In the genomic region with DNA sequence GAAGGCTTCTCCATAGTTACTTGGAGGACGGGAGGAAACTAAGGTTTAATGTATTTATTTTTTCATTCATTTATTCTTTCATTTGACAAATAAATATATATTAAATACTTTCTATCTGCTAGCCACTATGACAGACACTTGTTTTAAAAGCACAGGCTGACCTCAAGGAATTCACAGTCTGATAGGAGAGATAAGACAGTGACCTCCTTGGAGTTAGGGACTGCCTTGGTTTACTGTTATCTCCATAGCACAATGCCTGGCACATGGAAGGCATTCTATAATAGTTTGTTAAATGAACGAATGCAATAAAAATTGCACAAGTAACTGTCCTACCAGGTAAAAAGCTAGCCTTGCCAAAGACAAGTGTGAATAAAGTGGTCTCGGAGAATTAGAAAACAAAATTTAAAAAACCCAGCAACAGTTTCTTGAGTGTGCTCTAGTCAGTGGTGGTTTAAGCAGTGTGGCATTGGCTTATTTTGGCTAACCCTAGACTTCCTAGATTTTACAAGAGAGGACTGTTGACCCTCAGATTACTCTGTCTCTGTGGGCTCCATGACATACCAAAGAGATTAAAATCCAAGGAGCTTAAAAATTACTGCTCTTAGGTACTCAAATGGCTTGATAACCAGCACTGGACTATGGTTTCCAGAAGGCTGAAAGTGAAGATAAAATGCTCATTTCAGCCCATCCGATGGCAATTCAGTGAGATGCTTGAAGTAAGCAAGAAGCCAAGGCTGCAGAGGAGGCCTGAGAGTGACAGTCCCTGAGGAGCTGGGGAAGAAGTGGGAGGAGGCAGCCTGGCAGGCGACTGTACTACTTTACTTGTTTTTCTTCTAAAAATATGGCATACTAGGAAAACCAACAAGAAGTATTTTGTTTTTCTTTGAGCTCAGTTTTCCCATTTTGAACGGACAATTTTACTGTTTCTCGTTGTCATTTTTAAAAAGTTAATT, we compare ENCODE assay signal across 2 cellular contexts.
TF ChIP-seq lines count a peak whose summit lies in the region.

No MANE protein-coding gene starts in this region.

TF ChIP-seq in SK-N-SH treated with all-trans-retinoic acid at 6 μM for 48 hours, 23 proteins besides CTCF, POLR2A, EP300 and RAD21:
- TF ChIP-seq, protein P1, sequence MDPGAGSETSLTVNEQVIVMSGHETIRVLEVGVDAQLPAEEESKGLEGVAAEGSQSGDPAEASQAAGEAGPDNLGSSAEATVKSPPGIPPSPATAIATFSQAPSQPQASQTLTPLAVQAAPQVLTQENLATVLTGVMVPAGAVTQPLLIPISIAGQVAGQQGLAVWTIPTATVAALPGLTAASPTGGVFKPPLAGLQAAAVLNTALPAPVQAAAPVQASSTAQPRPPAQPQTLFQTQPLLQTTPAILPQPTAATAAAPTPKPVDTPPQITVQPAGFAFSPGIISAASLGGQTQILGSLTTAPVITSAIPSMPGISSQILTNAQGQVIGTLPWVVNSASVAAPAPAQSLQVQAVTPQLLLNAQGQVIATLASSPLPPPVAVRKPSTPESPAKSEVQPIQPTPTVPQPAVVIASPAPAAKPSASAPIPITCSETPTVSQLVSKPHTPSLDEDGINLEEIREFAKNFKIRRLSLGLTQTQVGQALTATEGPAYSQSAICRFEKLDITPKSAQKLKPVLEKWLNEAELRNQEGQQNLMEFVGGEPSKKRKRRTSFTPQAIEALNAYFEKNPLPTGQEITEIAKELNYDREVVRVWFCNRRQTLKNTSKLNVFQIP (CRISPR knock-in tag; IDR thresholded peaks at IDR 0.05; ENCODE audit: borderline replicate concordance, low read depth) = no peak
- TF ChIP-seq ARNTL (CRISPR knock-in tag; IDR thresholded peaks at IDR 0.05; ENCODE audit: borderline replicate concordance, low read depth) (no peak), TOX (CRISPR knock-in tag; IDR thresholded peaks at IDR 0.05; ENCODE audit: borderline replicate concordance) (no peak), RARB (CRISPR knock-in tag; IDR thresholded peaks at IDR 0.05) (no peak), GLIS3 (CRISPR knock-in tag; IDR thresholded peaks at IDR 0.05) (no peak), ESRRG (CRISPR knock-in tag; IDR thresholded peaks at IDR 0.05) (no peak), ISL1 (CRISPR knock-in tag; IDR thresholded peaks at IDR 0.05) (no peak), ZNF565 (CRISPR knock-in tag; conservative IDR thresholded peaks at IDR 0.05; ENCODE audit: low read depth) (no peak), ZFP30 (CRISPR knock-in tag; IDR thresholded peaks at IDR 0.05) (no peak), ZC3H10 (CRISPR knock-in tag; IDR thresholded peaks at IDR 0.05) (no peak), PPARA (CRISPR knock-in tag; IDR thresholded peaks at IDR 0.05; ENCODE audit: borderline replicate concordance) (no peak), TCF4 (CRISPR knock-in tag; IDR thresholded peaks at IDR 0.05; ENCODE audit: borderline replicate concordance) (no peak), OSR1 (CRISPR knock-in tag; IDR thresholded peaks at IDR 0.05) (no peak), ZNF70 (CRISPR knock-in tag; IDR thresholded peaks at IDR 0.05) (no peak), ZNF8 (CRISPR knock-in tag; IDR thresholded peaks at IDR 0.05) (no peak), BACH2 (CRISPR knock-in tag; IDR thresholded peaks at IDR 0.05; ENCODE audit: borderline replicate concordance) (no peak), ZFP3 (CRISPR knock-in tag; IDR thresholded peaks at IDR 0.05) (no peak)
- TF ChIP-seq, protein P2, sequence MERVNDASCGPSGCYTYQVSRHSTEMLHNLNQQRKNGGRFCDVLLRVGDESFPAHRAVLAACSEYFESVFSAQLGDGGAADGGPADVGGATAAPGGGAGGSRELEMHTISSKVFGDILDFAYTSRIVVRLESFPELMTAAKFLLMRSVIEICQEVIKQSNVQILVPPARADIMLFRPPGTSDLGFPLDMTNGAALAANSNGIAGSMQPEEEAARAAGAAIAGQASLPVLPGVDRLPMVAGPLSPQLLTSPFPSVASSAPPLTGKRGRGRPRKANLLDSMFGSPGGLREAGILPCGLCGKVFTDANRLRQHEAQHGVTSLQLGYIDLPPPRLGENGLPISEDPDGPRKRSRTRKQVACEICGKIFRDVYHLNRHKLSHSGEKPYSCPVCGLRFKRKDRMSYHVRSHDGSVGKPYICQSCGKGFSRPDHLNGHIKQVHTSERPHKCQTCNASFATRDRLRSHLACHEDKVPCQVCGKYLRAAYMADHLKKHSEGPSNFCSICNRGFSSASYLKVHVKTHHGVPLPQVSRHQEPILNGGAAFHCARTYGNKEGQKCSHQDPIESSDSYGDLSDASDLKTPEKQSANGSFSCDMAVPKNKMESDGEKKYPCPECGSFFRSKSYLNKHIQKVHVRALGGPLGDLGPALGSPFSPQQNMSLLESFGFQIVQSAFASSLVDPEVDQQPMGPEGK (CRISPR knock-in tag; IDR thresholded peaks at IDR 0.05; ENCODE audit: borderline replicate concordance) = no peak
- TF ChIP-seq, protein P3, sequence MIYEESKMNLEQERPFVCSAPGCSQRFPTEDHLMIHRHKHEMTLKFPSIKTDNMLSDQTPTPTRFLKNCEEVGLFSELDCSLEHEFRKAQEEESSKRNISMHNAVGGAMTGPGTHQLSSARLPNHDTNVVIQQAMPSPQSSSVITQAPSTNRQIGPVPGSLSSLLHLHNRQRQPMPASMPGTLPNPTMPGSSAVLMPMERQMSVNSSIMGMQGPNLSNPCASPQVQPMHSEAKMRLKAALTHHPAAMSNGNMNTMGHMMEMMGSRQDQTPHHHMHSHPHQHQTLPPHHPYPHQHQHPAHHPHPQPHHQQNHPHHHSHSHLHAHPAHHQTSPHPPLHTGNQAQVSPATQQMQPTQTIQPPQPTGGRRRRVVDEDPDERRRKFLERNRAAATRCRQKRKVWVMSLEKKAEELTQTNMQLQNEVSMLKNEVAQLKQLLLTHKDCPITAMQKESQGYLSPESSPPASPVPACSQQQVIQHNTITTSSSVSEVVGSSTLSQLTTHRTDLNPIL (CRISPR knock-in tag; IDR thresholded peaks at IDR 0.05; ENCODE audit: low read depth) = no peak
- TF ChIP-seq, protein P4, sequence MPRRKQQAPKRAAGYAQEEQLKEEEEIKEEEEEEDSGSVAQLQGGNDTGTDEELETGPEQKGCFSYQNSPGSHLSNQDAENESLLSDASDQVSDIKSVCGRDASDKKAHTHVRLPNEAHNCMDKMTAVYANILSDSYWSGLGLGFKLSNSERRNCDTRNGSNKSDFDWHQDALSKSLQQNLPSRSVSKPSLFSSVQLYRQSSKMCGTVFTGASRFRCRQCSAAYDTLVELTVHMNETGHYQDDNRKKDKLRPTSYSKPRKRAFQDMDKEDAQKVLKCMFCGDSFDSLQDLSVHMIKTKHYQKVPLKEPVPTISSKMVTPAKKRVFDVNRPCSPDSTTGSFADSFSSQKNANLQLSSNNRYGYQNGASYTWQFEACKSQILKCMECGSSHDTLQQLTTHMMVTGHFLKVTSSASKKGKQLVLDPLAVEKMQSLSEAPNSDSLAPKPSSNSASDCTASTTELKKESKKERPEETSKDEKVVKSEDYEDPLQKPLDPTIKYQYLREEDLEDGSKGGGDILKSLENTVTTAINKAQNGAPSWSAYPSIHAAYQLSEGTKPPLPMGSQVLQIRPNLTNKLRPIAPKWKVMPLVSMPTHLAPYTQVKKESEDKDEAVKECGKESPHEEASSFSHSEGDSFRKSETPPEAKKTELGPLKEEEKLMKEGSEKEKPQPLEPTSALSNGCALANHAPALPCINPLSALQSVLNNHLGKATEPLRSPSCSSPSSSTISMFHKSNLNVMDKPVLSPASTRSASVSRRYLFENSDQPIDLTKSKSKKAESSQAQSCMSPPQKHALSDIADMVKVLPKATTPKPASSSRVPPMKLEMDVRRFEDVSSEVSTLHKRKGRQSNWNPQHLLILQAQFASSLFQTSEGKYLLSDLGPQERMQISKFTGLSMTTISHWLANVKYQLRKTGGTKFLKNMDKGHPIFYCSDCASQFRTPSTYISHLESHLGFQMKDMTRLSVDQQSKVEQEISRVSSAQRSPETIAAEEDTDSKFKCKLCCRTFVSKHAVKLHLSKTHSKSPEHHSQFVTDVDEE (CRISPR knock-in tag; IDR thresholded peaks at IDR 0.05) = no peak

TF ChIP-seq in SK-N-SH, 30 proteins besides CTCF, POLR2A, EP300 and RAD21:
- TF ChIP-seq, protein P5, sequence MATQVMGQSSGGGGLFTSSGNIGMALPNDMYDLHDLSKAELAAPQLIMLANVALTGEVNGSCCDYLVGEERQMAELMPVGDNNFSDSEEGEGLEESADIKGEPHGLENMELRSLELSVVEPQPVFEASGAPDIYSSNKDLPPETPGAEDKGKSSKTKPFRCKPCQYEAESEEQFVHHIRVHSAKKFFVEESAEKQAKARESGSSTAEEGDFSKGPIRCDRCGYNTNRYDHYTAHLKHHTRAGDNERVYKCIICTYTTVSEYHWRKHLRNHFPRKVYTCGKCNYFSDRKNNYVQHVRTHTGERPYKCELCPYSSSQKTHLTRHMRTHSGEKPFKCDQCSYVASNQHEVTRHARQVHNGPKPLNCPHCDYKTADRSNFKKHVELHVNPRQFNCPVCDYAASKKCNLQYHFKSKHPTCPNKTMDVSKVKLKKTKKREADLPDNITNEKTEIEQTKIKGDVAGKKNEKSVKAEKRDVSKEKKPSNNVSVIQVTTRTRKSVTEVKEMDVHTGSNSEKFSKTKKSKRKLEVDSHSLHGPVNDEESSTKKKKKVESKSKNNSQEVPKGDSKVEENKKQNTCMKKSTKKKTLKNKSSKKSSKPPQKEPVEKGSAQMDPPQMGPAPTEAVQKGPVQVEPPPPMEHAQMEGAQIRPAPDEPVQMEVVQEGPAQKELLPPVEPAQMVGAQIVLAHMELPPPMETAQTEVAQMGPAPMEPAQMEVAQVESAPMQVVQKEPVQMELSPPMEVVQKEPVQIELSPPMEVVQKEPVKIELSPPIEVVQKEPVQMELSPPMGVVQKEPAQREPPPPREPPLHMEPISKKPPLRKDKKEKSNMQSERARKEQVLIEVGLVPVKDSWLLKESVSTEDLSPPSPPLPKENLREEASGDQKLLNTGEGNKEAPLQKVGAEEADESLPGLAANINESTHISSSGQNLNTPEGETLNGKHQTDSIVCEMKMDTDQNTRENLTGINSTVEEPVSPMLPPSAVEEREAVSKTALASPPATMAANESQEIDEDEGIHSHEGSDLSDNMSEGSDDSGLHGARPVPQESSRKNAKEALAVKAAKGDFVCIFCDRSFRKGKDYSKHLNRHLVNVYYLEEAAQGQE (IDR thresholded peaks at IDR 0.05; ENCODE audit: low read depth, low read length) = no peak
- TF ChIP-seq, protein P6, sequence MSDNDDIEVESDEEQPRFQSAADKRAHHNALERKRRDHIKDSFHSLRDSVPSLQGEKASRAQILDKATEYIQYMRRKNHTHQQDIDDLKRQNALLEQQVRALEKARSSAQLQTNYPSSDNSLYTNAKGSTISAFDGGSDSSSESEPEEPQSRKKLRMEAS (IDR thresholded peaks at IDR 0.05; ENCODE audit: low read depth) = no peak
- TF ChIP-seq, protein P7, sequence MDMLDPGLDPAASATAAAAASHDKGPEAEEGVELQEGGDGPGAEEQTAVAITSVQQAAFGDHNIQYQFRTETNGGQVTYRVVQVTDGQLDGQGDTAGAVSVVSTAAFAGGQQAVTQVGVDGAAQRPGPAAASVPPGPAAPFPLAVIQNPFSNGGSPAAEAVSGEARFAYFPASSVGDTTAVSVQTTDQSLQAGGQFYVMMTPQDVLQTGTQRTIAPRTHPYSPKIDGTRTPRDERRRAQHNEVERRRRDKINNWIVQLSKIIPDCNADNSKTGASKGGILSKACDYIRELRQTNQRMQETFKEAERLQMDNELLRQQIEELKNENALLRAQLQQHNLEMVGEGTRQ (IDR thresholded peaks at IDR 0.05; ENCODE audit: borderline replicate concordance, low read depth, low read length) = no peak
- TF ChIP-seq SIN3A (IDR thresholded peaks at IDR 0.05; ENCODE audit: borderline replicate concordance, low read depth, low read length) = no peak
- TF ChIP-seq, protein P8, sequence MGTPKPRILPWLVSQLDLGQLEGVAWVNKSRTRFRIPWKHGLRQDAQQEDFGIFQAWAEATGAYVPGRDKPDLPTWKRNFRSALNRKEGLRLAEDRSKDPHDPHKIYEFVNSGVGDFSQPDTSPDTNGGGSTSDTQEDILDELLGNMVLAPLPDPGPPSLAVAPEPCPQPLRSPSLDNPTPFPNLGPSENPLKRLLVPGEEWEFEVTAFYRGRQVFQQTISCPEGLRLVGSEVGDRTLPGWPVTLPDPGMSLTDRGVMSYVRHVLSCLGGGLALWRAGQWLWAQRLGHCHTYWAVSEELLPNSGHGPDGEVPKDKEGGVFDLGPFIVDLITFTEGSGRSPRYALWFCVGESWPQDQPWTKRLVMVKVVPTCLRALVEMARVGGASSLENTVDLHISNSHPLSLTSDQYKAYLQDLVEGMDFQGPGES (IDR thresholded peaks at IDR 0.05; ENCODE audit: low read depth, low read length) = no peak
